Comparison of ENCODE assay signal across 8 cellular contexts in the genomic region with DNA sequence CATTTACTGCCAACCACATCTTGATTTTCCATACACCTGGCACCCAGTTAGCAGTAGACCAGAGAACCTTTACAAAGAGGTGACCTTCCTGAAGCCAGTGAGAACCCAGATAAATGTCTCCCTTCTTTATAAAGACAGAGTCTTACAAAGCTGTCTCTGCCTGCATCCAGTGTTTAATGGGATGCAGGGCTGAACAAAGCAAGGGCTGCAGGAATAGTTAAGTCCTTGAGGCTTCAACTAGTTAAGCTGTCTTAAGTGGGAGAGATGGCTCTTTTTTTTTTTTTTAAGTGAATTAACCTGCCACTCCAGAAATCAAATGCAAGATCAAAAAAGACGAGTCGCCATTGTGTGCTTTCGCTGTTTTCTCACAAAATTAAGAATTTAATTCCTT. TPM values are rescaled to one million over a fixed set of nuclear protein-coding genes. Genes with fewer than 3 reads are reported as not detected.
A peak's percentile ranks its signal among the peaks of the same experiment; 100 is the strongest.
DNase-seq lines count a peak whose midpoint lies in the region; ATAC-seq and TF ChIP-seq lines count a peak whose summit lies in the region.

No MANE protein-coding gene starts in this region.

- 87% methylated on average over 3 of the region's 3 CpGs for WGBS in right cardiac atrium
- WGBS in smooth muscle cell (ENCODE audit: low lambda C conversion rate), result 76% methylated on average over 3 of the region's 3 CpGs

- TF ChIP-seq RAD21 in HCT116 (IDR thresholded peaks at IDR 0.05; ENCODE audit: low read depth), result no peak

- peaks cover 10% of the 10 kb centered on the region for H3K36me3 Mint-ChIP-seq in activated CD4-positive, alpha-beta memory T cell treated with anti-CD3 and anti-CD28 coated beads for 36 hours

- ATAC-seq in HCT116 (no peak), right cardiac atrium (no peak), GM18502 (IDR thresholded peaks at IDR 0.05; ENCODE audit: poor library complexity, unreplicated experiment) (no peak)

- no peaks in the 10 kb centered on the region for H3K27me3 Mint-ChIP-seq in activated CD4-positive, alpha-beta memory T cell treated with anti-CD3 and anti-CD28 coated beads for 36 hours

- H3K4me2 ChIP-seq in HCT116 (ENCODE audit: low read length) (peak overlapping the region; percentile 94), smooth muscle cell (peak overlapping the region; percentile 86)

- no peak for DNase-seq in HCT116 (ENCODE audit: low read depth, low spot score)
- no peak for DNase-seq in activated CD4-positive, alpha-beta memory T cell treated with anti-CD3 and anti-CD28 coated beads for 36 hours
- DNase-seq in right cardiac atrium, result no peak
- no peak for DNase-seq in smooth muscle cell (lab: John Stamatoyannopoulos, UW; ENCODE audit: unreplicated experiment)
- no peak for DNase-seq in activated CD8-positive, alpha-beta memory T cell treated with anti-CD3 and anti-CD28 coated beads for 24 hours
- no peak for DNase-seq in NCI-H774 (lab: John Stamatoyannopoulos, UW)
- DNase-seq in Ammon's horn (ENCODE audit: low spot score), result no peak

- POLR2A ChIA-PET in HCT116 (lab: Charles Lee), result interaction anchor here (2.0 kb wide), 1 partner anchor 18 kb away, joined by 10 read pairs; no protein-coding TSS in a partner anchor
- POLR2A ChIA-PET in activated CD4-positive, alpha-beta memory T cell treated with anti-CD3 and anti-CD28 coated beads for 36 hours (lab: Charles Lee), result interaction anchor here (0.7 to 2.9 kb wide), 7 partner anchors 8 to 438 kb away, joined by 3 to 17 read pairs (median 3); a partner anchor contains a TSS

- TF ChIP-seq POLR2A in HCT116 (IDR thresholded peaks at IDR 0.05; ENCODE audit: borderline replicate concordance, extremely low read depth, insufficient read depth, insufficient read length), result no peak

- peak overlapping the region; percentile 78 to 82 for H3K4me3 ChIP-seq in HCT116 (replicated peaks in 1 of 2; ENCODE audit: low read depth in 1 of 2, low read length in 2 of 2)
- peak overlapping the region; percentile 66 for H3K4me3 ChIP-seq in right cardiac atrium (ENCODE audit: low read length)
- H3K4me3 ChIP-seq in smooth muscle cell, result peak overlapping the region; percentile 91

- peak overlapping the region; percentile 99 for H3K4me3 Mint-ChIP-seq in activated CD4-positive, alpha-beta memory T cell treated with anti-CD3 and anti-CD28 coated beads for 36 hours

- H3K27me3 ChIP-seq in HCT116 (ENCODE audit: insufficient read depth, low read length) (no peaks in the 10 kb centered on the region), right cardiac atrium (ENCODE audit: control insufficient read depth, insufficient read depth) (no peaks in the 10 kb centered on the region), smooth muscle cell (ENCODE audit: low read depth) (no peaks in the 10 kb centered on the region)

- CTCF ChIA-PET in HCT116 (lab: Charles Lee), result interaction anchor here (3.0 to 9.0 kb wide), 2 partner anchors 63 to 206 kb away, joined by 15 to 396 read pairs; no protein-coding TSS in a partner anchor
- CTCF ChIA-PET in activated CD4-positive, alpha-beta memory T cell treated with anti-CD3 and anti-CD28 coated beads for 36 hours (lab: Charles Lee), result interaction anchor here (1.0 to 14.1 kb wide), 14 partner anchors 10 to 441 kb away, joined by 3 to 723 read pairs (median 28); a partner anchor contains a TSS

- RAD21 ChIA-PET in HCT116 (lab: Charles Lee; ENCODE audit: low non-redundant PET in 1 of 2, low total read pairs in 2 of 2, uncharacterized antibody in 2 of 2, unreplicated experiment in 2 of 2), result no interaction called here

- intact Hi-C loops in HCT116 (cut with micrococcal nuclease), result no loop called here
- intact Hi-C loops in activated CD4-positive, alpha-beta memory T cell treated with anti-CD3 and anti-CD28 coated beads for 36 hours (cut with micrococcal nuclease), result no loop called here
- intact Hi-C loops in right cardiac atrium (cut with DNase I), result loop anchor here in 2 of 4 donors (10.0 kb wide), 3 partner anchors 341 to 441 kb away; a partner anchor contains a TSS

- no TSS peak for BruUV-seq in HCT116 (replicated peaks; lab: Mats Ljungman, UMichigan)

- H2AFZ ChIP-seq in HCT116 (ENCODE audit: low read depth, low read length, poor library complexity, severe bottlenecking), result no peak overlapping the region
- H2AFZ ChIP-seq in smooth muscle cell (ENCODE audit: low read depth), result no peak overlapping the region

- H3K79me2 ChIP-seq in HCT116 (ENCODE audit: insufficient read depth, low read length), result peaks cover 62% of the 10 kb centered on the region
- H3K79me2 ChIP-seq in smooth muscle cell (ENCODE audit: low read depth), result peaks cover 64% of the 10 kb centered on the region

- peaks cover 6 to 18% of the 10 kb centered on the region in 2 experiments; a peak in 3 of 4 replicates for H3K4me1 ChIP-seq in HCT116 (ENCODE audit: control insufficient read depth in 1 of 2, insufficient read depth in 2 of 2, low read length in 2 of 2)
- peaks cover 9% of the 10 kb centered on the region for H3K4me1 ChIP-seq in right cardiac atrium (ENCODE audit: control insufficient read depth, insufficient read depth, low read length)
- H3K4me1 ChIP-seq in smooth muscle cell (ENCODE audit: low read depth), result peaks cover 25% of the 10 kb centered on the region

- no peaks in the 10 kb centered on the region for H3K9me2 ChIP-seq in HCT116 (ENCODE audit: insufficient read depth)

- H3K9me3 ChIP-seq in HCT116 (ENCODE audit: control insufficient read depth in 1 of 2, insufficient read depth in 1 of 2, low read depth in 1 of 2, low read length in 2 of 2) (no peaks in the 10 kb centered on the region), right cardiac atrium (ENCODE audit: control insufficient read depth, low read length) (no peaks in the 10 kb centered on the region), smooth muscle cell (replicated peaks; ENCODE audit: low read depth) (no peaks in the 10 kb centered on the region)

- peaks cover 47% of the 10 kb centered on the region for H3K4me1 Mint-ChIP-seq in activated CD4-positive, alpha-beta memory T cell treated with anti-CD3 and anti-CD28 coated beads for 36 hours (ENCODE audit: low read depth)

- H3K9ac ChIP-seq in HCT116 (ENCODE audit: low read length) (peak overlapping the region; percentile 94), smooth muscle cell (ENCODE audit: low read depth) (peak overlapping the region; percentile 100)

- peak overlapping the region; percentile 92 for H3K27ac Mint-ChIP-seq in activated CD4-positive, alpha-beta memory T cell treated with anti-CD3 and anti-CD28 coated beads for 36 hours

- H3K9me3 Mint-ChIP-seq in activated CD4-positive, alpha-beta memory T cell treated with anti-CD3 and anti-CD28 coated beads for 36 hours, result no peaks in the 10 kb centered on the region

- H3F3A ChIP-seq in smooth muscle cell (ENCODE audit: low read depth), result peaks cover 8% of the 10 kb centered on the region

- peaks cover 0 to 5% of the 10 kb centered on the region in 2 experiments; a peak in 1 of 4 replicates for H3K36me3 ChIP-seq in HCT116 (ENCODE audit: control insufficient read depth in 1 of 2, insufficient read depth in 2 of 2, low read length in 2 of 2)
- no peaks in the 10 kb centered on the region for H3K36me3 ChIP-seq in smooth muscle cell (ENCODE audit: low read depth)

- H4K20me1 ChIP-seq in HCT116 (ENCODE audit: insufficient read depth), result no peaks in the 10 kb centered on the region
- peaks cover 53% of the 10 kb centered on the region for H4K20me1 ChIP-seq in smooth muscle cell (ENCODE audit: low read depth)

- H3K27ac ChIP-seq in HCT116 (ENCODE audit: low read depth, low read length), result no peak overlapping the region
- H3K27ac ChIP-seq in right cardiac atrium (ENCODE audit: low read length), result no peak overlapping the region
- peak overlapping the region; percentile 100 for H3K27ac ChIP-seq in smooth muscle cell (ENCODE audit: low read depth)

- TF ChIP-seq CTCF in HCT116 (IDR thresholded peaks at IDR 0.05 in 2 of 3, conservative IDR thresholded peaks at IDR 0.05 in 1 of 3; ENCODE audit: borderline replicate concordance in 1 of 3, insufficient read depth in 1 of 3, low read depth in 2 of 3, low read length in 2 of 3), result no peak
- no peak for TF ChIP-seq CTCF in smooth muscle cell (IDR thresholded peaks at IDR 0.05; ENCODE audit: borderline replicate concordance, insufficient read depth, poor library complexity, severe bottlenecking)

TF ChIP-seq in HCT116, 20 proteins besides CTCF, POLR2A, EP300 and RAD21 (continues in another document):
- TF ChIP-seq ZNF274 (IDR thresholded peaks at IDR 0.05; ENCODE audit: low read depth, low read length) (no peak), FOSL1 (IDR thresholded peaks at IDR 0.05; ENCODE audit: low read depth) (no peak), ZFX (IDR thresholded peaks at IDR 0.05) (no peak), SRF (IDR thresholded peaks at IDR 0.05; ENCODE audit: low read depth) (no peak)
- TF ChIP-seq, protein P1, sequence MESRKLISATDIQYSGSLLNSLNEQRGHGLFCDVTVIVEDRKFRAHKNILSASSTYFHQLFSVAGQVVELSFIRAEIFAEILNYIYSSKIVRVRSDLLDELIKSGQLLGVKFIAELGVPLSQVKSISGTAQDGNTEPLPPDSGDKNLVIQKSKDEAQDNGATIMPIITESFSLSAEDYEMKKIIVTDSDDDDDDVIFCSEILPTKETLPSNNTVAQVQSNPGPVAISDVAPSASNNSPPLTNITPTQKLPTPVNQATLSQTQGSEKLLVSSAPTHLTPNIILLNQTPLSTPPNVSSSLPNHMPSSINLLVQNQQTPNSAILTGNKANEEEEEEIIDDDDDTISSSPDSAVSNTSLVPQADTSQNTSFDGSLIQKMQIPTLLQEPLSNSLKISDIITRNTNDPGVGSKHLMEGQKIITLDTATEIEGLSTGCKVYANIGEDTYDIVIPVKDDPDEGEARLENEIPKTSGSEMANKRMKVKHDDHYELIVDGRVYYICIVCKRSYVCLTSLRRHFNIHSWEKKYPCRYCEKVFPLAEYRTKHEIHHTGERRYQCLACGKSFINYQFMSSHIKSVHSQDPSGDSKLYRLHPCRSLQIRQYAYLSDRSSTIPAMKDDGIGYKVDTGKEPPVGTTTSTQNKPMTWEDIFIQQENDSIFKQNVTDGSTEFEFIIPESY (IDR thresholded peaks at IDR 0.05; ENCODE audit: extremely low read depth, insufficient replicate concordance, low read length), result no peak

RNA-seq across cellular contexts. Expression of a gene that starts 1.5 kb away (rescaled TPM):
- total RNA-seq in HCT116 (2021; ENCODE audit: unreplicated experiment), result 92.0 TPM
- 95.4 and 99.7 TPM in 2 replicates for polyA plus RNA-seq in HCT116 (2012)
- 10 to 100 TPM; 89.6 to 92.3 TPM for total RNA-seq in activated CD4-positive, alpha-beta memory T cell treated with anti-CD3 and anti-CD28 coated beads for 36 hours
- total RNA-seq in right cardiac atrium, result 10 to 100 TPM; 37.4 to 49.6 (median 43.8) TPM
- polyA plus RNA-seq in right cardiac atrium, result 27.7 TPM
- total RNA-seq in smooth muscle cell, result 77.3 and 79.5 TPM in 2 replicates
- 115 and 144 TPM in 2 replicates for polyA plus RNA-seq in smooth muscle cell

RNA-seq across cellular contexts. Expression of a gene that starts 48.4 kb away (rescaled TPM):
- 33.5 TPM for total RNA-seq in HCT116 (2021; ENCODE audit: unreplicated experiment)
- 17.6 and 17.7 TPM in 2 replicates for polyA plus RNA-seq in HCT116 (2012)
- 10 to 100 TPM; 22.7 to 25.7 TPM for total RNA-seq in activated CD4-positive, alpha-beta memory T cell treated with anti-CD3 and anti-CD28 coated beads for 36 hours
- 10 to 100 TPM; 17.9 to 20.5 (median 18.8) TPM for total RNA-seq in right cardiac atrium
- polyA plus RNA-seq in right cardiac atrium, result 10.8 TPM
- total RNA-seq in smooth muscle cell, result 26.2 and 31.2 TPM in 2 replicates
- polyA plus RNA-seq in smooth muscle cell, result 22.5 and 26.0 TPM in 2 replicates
